1 cellular context compared by ENCODE assay signal in genomic region chr4:181911420-181911819, GRCh38.
TF ChIP-seq lines count a peak whose summit lies in the region.

No MANE protein-coding gene starts in this region.

TF ChIP-seq in IMR-90, 13 proteins besides CTCF, POLR2A, EP300 and RAD21:
- TF ChIP-seq BHLHE40 (IDR thresholded peaks at IDR 0.05; ENCODE audit: low read depth, low read length) (no peak), NFE2L2 (IDR thresholded peaks at IDR 0.05; ENCODE audit: low read depth, low read length) (peak; percentile 44; the same call in 1 of the 2 replicates), USF2 (IDR thresholded peaks at IDR 0.05; ENCODE audit: low read depth, low read length) (no peak), MXI1 (IDR thresholded peaks at IDR 0.05; ENCODE audit: borderline replicate concordance, low read depth, low read length) (no peak), MAFK (IDR thresholded peaks at IDR 0.05; ENCODE audit: low read depth, low read length) (peak; percentile 60), ELK1 (IDR thresholded peaks at IDR 0.05; ENCODE audit: borderline replicate concordance, low read depth, low read length) (no peak), CEBPB (IDR thresholded peaks at IDR 0.05; ENCODE audit: low read depth, low read length) (no peak), CHD1 (IDR thresholded peaks at IDR 0.05; ENCODE audit: low read depth, low read length) (no peak), RCOR1 (IDR thresholded peaks at IDR 0.05; ENCODE audit: insufficient replicate concordance, low read length) (no peak)
